26 cellular contexts compared by ENCODE assay signal in the genomic region with DNA sequence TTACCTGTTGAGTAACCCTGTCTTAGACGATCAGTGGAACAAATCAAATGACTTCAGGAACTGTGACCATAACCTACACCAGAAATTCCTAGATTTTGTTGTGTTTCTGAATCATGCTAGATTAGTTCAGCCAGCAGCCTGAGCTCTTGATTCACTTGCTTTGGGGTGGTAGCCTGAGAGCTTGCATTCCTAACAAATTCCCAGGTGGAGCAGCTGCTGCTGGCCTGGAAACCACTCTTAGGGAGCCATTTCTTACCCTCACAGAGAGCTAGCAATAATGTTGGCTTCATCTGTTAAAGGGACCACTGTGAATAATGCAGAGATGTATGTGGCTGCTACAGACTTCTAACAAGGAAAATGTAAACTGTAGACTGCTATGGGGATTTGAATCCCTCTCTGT.
"Had no signal": no experiment of that assay in that cellular context is flagged by ENCODE, and none has a peak within 500 bp of the region (broad histone marks: within the 10 kb centered on the region; RNA-seq: fewer than 3 reads in every experiment).

No MANE protein-coding gene starts in this region.

- FAIRE-seq: bronchial epithelial cell, RCC 7860 had no signal

- DNase-seq: activated B cell treated with CpG ODN at 0.5 μM for 24 hours; activated CD4-positive, alpha-beta T cell treated with anti-CD3 and anti-CD28 coated beads for 1 hour; activated CD4-positive, alpha-beta T cell treated with anti-CD3 and anti-CD28 coated beads, Interleukin-2, amount 10 ng/mL, durations not matched to agents 24 days and 14 days; activated CD4-positive, alpha-beta T cell treated with anti-CD3 and anti-CD28 coated beads, Interleukin-2, amount 50 U/mL, for 48 hours; activated CD8-positive, alpha-beta memory T cell treated with anti-CD3 and anti-CD28 coated beads, Interleukin-2, amount 10 ng/mL, durations not matched to agents 7 days and 5 days; activated effector memory CD4-positive, alpha-beta T cell treated with Interleukin-2 at 50 U/mL for 16 hours; activated naive CD4-positive, alpha-beta T cell treated with Interleukin-2 at 50 U/mL for 16 hours; activated naive CD8-positive, alpha-beta T cell treated with anti-CD3 and anti-CD28 coated beads, Interleukin-2, amount 50 U/mL, for 24 hours; activated T-cell treated with anti-CD3 and anti-CD28 coated beads, Interleukin-2, amount 50 U/mL, for 24 hours; amniotic stem cell; body of pancreas; central memory CD4-positive, alpha-beta T cell; MG63; MV-4-11; NCI-H1092 treated with DMSO at 0.1 percent for 48 hours; NCI-H1417 treated with DMSO at 0.1 percent for 48 hours; NCI-H1694; NCI-H2029 treated with DMSO at 0.1 percent for 48 hours; NCI-H446; NCI-H524; PC-3; SHP77 had no signal

- H3K27me3 ChIP-seq: ascending aorta, body of pancreas, MG63 had no signal

- H3K27ac ChIP-seq: ascending aorta, body of pancreas had no signal

- H3K9me3 ChIP-seq: ascending aorta, body of pancreas, MG63 had no signal

- H3K36me3 ChIP-seq: ascending aorta, MG63 had no signal

- H3K4me3 ChIP-seq: ascending aorta, body of pancreas, MG63 had no signal

- H3K4me1 ChIP-seq: ascending aorta, body of pancreas had no signal

- ATAC-seq: activated CD8-positive, alpha-beta memory T cell treated with anti-CD3 and anti-CD28 coated beads, Interleukin-2, amount 10 ng/mL, durations not matched to agents 7 days and 5 days; activated naive CD4-positive, alpha-beta T cell treated with anti-CD3 and anti-CD28 coated beads, Interleukin-2, amount 50 U/mL, for 72 hours; activated naive CD8-positive, alpha-beta T cell treated with anti-CD3 and anti-CD28 coated beads, Interleukin-2, amount 50 U/mL, for 24 hours; body of pancreas; PC-3 had no signal
